ENCODE assay signal across 8 cellular contexts in the genomic region with DNA sequence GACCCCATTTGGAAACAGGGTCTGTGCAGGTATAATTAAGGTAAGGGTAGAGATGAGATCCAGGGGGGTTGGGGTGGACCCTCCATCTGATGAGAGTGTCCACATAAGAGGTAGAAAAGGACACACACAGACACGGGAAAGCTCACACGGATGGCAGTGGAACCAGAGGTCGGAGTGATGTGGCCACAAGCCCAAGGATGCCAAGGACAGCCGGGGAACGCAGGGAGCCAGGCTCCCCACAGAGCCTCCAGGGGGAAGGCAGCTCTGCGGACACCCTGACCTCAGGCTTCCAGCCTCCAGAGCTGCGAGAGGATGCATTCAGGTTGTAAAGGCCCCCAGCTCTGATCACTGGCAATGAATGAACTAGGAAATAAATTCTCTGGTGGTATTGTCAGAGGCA.
"Had no signal": no experiment of that assay in that cellular context is flagged by ENCODE, and none has a peak within 500 bp of the region (broad histone marks: within the 10 kb centered on the region; RNA-seq: fewer than 3 reads in every experiment).

No MANE protein-coding gene starts in this region.

- H3K4me3 ChIP-seq: GM12878 had no signal

- DNase-seq: GDM1, GF-D8 had no signal

- FAIRE-seq: G401.6, GM12878, GM12891, GM12892, GM18507, GM19239 had no signal

- ATAC-seq: GM12878 had no signal
